In the genomic region with DNA sequence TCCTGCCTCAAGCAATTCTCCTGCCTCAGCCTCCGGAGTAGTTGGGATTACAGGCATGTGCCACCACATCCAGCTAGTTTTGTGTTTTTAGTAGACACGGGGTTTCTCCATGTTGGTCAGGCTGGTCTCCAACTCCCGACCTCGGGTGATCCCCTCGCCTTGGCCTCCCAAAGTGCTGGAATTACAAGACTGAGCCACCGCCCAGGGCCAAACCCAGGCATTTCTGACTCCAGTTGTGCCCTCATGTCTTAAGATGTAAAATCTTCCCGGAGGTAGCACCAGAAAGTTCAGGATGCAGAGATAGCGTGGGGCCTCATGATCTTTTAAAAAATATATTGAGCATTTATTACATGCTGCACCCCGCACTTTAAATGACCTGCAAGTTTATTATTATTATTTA, we compare ENCODE assay signal across 35 cellular contexts.
"Had no signal": no experiment of that assay in that cellular context is flagged by ENCODE, and none has a peak within 500 bp of the region (broad histone marks: within the 10 kb centered on the region; RNA-seq: fewer than 3 reads in every experiment).

No MANE protein-coding gene starts in this region.

- H3K27ac ChIP-seq: KMS-11 had no signal

- H3K27me3 ChIP-seq: MG63 had no signal

- DNase-seq: Karpas-422, Kasumi-1, MG63, MM.1S, MV-4-11, NCI-H1048, NCI-H1092, NCI-H1092 treated with DMSO at 0.1 percent for 48 hours, NCI-H1105, NCI-H1105 treated with DMSO at 0.1 percent for 48 hours, NCI-H1417, NCI-H1417 treated with DMSO at 0.1 percent for 48 hours, NCI-H1436, NCI-H1436 treated with DMSO at 0.1 percent for 48 hours, NCI-H146, NCI-H1694, NCI-H1694 treated with DMSO at 0.1 percent for 48 hours, NCI-H187, NCI-H187 treated with DMSO at 0.1 percent for 48 hours, NCI-H1930, NCI-H2029, NCI-H2029 treated with DMSO at 0.1 percent for 48 hours, NCI-H2081, NCI-H2081 treated with DMSO at 0.1 percent for 48 hours, NCI-H2107, NCI-H2171, NCI-H2171 treated with DMSO at 0.1 percent for 48 hours, NCI-H2227 treated with DMSO at 0.1 percent for 48 hours, NCI-H226, NCI-H345, NCI-H446, NCI-H446 treated with DMSO at 0.1 percent for 48 hours, NCI-H510A, NCI-H510A treated with DMSO at 0.1 percent for 48 hours had no signal

- H3K9me3 ChIP-seq: MG63 had no signal

- H3K9ac ChIP-seq: KMS-11 had no signal

- H3K4me3 ChIP-seq: MG63 had no signal

- H3K4me2 ChIP-seq: KMS-11 had no signal

- H3K36me3 ChIP-seq: MG63 had no signal
